8 cellular contexts compared by ENCODE assay signal in the genomic region with DNA sequence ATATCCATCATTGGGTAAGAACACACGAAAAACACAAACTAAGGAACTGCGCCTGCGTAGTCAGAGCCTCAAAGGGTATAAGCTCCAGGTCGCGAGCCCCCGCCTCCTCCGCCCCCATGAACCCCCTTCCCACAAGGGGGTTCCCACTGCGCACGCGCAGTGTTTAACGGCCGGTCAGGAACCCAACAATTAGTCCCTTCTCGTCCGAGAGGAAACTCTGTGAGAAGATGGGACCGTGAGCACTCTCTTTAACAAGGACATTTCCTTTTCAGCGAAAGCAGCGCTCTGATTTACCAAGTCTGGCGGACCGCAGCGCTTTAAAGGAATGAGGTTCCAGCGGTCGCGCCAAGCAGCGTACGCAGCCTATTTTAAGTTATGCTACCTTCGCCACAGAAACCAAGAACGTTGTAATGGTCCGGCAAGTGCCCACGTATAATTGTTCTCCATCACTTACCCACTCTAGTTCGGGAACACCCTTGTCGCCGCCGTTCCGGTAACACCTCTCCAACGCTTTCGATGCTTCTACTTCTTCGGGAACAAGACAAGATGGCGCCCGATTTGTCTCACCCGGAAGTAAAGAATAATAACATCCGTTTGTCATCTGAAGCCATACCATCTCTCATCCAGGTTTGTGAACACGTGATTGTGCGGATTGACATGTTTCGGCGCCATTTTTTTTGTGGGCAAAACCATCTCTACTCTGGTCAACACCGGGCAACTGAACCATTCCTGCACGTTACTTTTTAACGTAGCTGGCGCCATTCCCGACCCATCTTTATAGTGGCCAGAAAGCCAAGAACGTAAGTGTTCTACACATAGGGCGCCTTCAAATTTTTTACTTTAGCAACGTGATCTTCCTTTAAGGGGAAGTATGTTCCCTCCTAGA. TPM values are rescaled to one million over a fixed set of nuclear protein-coding genes. Genes with fewer than 3 reads are reported as not detected.
A peak's percentile ranks its signal among the peaks of the same experiment; 100 is the strongest.
DNase-seq lines count a peak whose midpoint lies in the region; ATAC-seq and TF ChIP-seq lines count a peak whose summit lies in the region.

TSS of gene PNISR (minus strand) at position 548 of the 886 bp plus-strand sequence. CDS start 10,649 bp downstream, outside the sequence.

- peak within 1 kb of the TSS; percentile 96 to 99 for H3K27ac ChIP-seq in testis

- ATAC-seq in HG02623 (IDR thresholded peaks at IDR 0.05; ENCODE audit: unreplicated experiment) (peak; percentile 84), omental fat pad (ENCODE audit: low FRiP score) (peak; percentile 96)

- peak within 1 kb of the TSS; percentile 100 for H3K27ac Mint-ChIP-seq in activated naive CD8-positive, alpha-beta T cell

- intact Hi-C loops in testis (cut with DNase I; ENCODE audit: low total_unique reads): no loop called here

- H3K27me3 Mint-ChIP-seq in activated naive CD8-positive, alpha-beta T cell: no peaks in the 10 kb centered on the region

- no peaks in the 10 kb centered on the region for H3K27me3 ChIP-seq in testis

- no peaks in the 10 kb centered on the region for H3K9me3 Mint-ChIP-seq in activated naive CD8-positive, alpha-beta T cell (ENCODE audit: low read depth)

- H3K9me3 ChIP-seq in testis: no peaks in the 10 kb centered on the region

- H3K36me3 Mint-ChIP-seq in activated naive CD8-positive, alpha-beta T cell: peaks cover 13% of the 10 kb centered on the region

- no peaks in the 10 kb centered on the region for H3K36me3 ChIP-seq in testis (ENCODE audit: low read depth, missing control alignments)

- WGBS in testis, 2 donors: 0% methylated on average over 43 to 53 of the region's 53 CpGs

- peaks cover 21% of the 10 kb centered on the region for H3K4me1 ChIP-seq in testis

- peak; percentile 88 for DNase-seq in GM10248 (ENCODE audit: extremely low spot score)
- DNase-seq in NCI-H1105 (lab: John Stamatoyannopoulos, UW): peak; percentile 97
- peak; percentile 94 for DNase-seq in SKM-1 treated with dmso at 0.1 percent for 144 hours (lab: John Stamatoyannopoulos, UW; ENCODE audit: unreplicated experiment)
- DNase-seq in glomerular visceral epithelial cell (ENCODE audit: extremely low spot score): peak; percentile 98
- DNase-seq in omental fat pad (ENCODE audit: low spot score): peak; percentile 68
- DNase-seq in testis: peak; percentile 97

- CTCF ChIA-PET in GM10248 (lab: Yijun Ruan, JAX): interaction anchor here (0.8 to 3.7 kb wide), 14 partner anchors 8 to 144 kb away, joined by 3 to 27 read pairs (median 4); partner anchors contain the start of genes CCNC and COQ3

- TF ChIP-seq CTCF in GM10248 (IDR thresholded peaks at IDR 0.05; ENCODE audit: control extremely low read depth, extremely low read depth, low read depth, missing control alignments) (no peak), omental fat pad (IDR thresholded peaks at IDR 0.05) (no peak), testis (IDR thresholded peaks at IDR 0.05) (no peak)

- no peak for TF ChIP-seq POLR2A in testis (IDR thresholded peaks at IDR 0.05)

- peak within 1 kb of the TSS; percentile 97 for H3K4me3 Mint-ChIP-seq in activated naive CD8-positive, alpha-beta T cell

- POLR2A ChIA-PET in GM10248 (lab: Yijun Ruan, JAX): interaction anchor here (0.7 kb wide), 1 partner anchor 8 kb away, joined by 3 read pairs; no protein-coding TSS in a partner anchor

- H3K4me3 ChIP-seq in testis: peak within 1 kb of the TSS; percentile 87 to 92

- H3K4me1 Mint-ChIP-seq in activated naive CD8-positive, alpha-beta T cell (ENCODE audit: low read depth): peaks cover 68% of the 10 kb centered on the region

RNA-seq across cellular contexts. Expression of gene PNISR, which starts in this region (rescaled TPM):
- total RNA-seq in omental fat pad (100 to 1,000 TPM in 2 of 4 donors, 10 to 100 TPM in 2; 94.9 to 186 (median 98.0) TPM), testis (100 to 1,000 TPM; 173 to 184 TPM)
- 57.7 TPM for polyA plus RNA-seq in testis (ENCODE audit: insufficient read depth, low read depth, low replicate concordance)

Comparison
In these comparisons a context has a peak if more than half of its experiments do, and no peak if none do; other contexts are left out.
1. Peak in every context shown above with its lines: DNase-seq, ATAC-seq, H3K4me3 ChIP-seq and H3K27ac ChIP-seq.